ENCODE assay signal across 9 cellular contexts in genomic region chrX:31136144-31136572, GRCh38.
DNase-seq lines count a peak whose midpoint lies in the region; ATAC-seq and TF ChIP-seq lines count a peak whose summit lies in the region.
"Had no signal": no experiment of that assay in that cellular context is flagged by ENCODE, and none has a peak within 500 bp of the region (broad histone marks: within the 10 kb centered on the region; RNA-seq: fewer than 3 reads in every experiment).

No MANE protein-coding gene starts in this region.

- TF ChIP-seq EP300 in transverse colon (IDR thresholded peaks at IDR 0.05; ENCODE audit: low read depth), result no peak

- H3K27me3 ChIP-seq in DND-41 (ENCODE audit: insufficient read depth, low read length, poor library complexity) (no peaks in the 10 kb centered on the region), OCI-LY1 (ENCODE audit: insufficient read depth, low read length) (no peaks in the 10 kb centered on the region), brain microvascular endothelial cell (replicated peaks) (no peaks in the 10 kb centered on the region), SJCRH30 (no peaks in the 10 kb centered on the region), transverse colon (no peaks in the 10 kb centered on the region), WERI-Rb-1 (ENCODE audit: insufficient read depth, low read depth, severe bottlenecking) (no peaks in the 10 kb centered on the region)

- H3K27ac ChIP-seq in DND-41 (ENCODE audit: low read length) (no peak overlapping the region), OCI-LY1 (ENCODE audit: low read depth, low read length, poor library complexity, severe bottlenecking) (peak overlapping the region; percentile 77), brain microvascular endothelial cell (no peak overlapping the region), SJCRH30 (no peak overlapping the region), transverse colon (no peak overlapping the region), WERI-Rb-1 (no peak overlapping the region)

- H3K36me3 ChIP-seq in DND-41 (ENCODE audit: insufficient read depth, low read length) (no peaks in the 10 kb centered on the region), OCI-LY1 (ENCODE audit: insufficient read depth, low read length) (no peaks in the 10 kb centered on the region; the same call in 1 of the 2 replicates), brain microvascular endothelial cell (replicated peaks) (peaks cover 7% of the 10 kb centered on the region), SJCRH30 (peaks cover 10% of the 10 kb centered on the region), transverse colon (no peaks in the 10 kb centered on the region), WERI-Rb-1 (no peaks in the 10 kb centered on the region)

- intact Hi-C loops in transverse colon (cut with DNase I; ENCODE audit: low total_unique reads), result no loop called here

- H3K79me2 ChIP-seq in DND-41 (ENCODE audit: insufficient read depth, low read length), result no peaks in the 10 kb centered on the region
- no peaks in the 10 kb centered on the region for H3K79me2 ChIP-seq in OCI-LY1 (ENCODE audit: insufficient read depth, low read length)

- no peaks in the 10 kb centered on the region for H3F3A ChIP-seq in OCI-LY1 (ENCODE audit: insufficient read depth, low read length)

- TF ChIP-seq CTCF in DND-41 (IDR thresholded peaks at IDR 0.05; ENCODE audit: borderline replicate concordance, extremely low read depth, low read length, poor library complexity, severe bottlenecking) (no peak), OCI-LY1 (IDR thresholded peaks at IDR 0.05; ENCODE audit: low read length) (no peak), brain microvascular endothelial cell (IDR thresholded peaks at IDR 0.05; ENCODE audit: low read depth, low read length, missing control alignments) (no peak), transverse colon (IDR thresholded peaks at IDR 0.05) (no peak), WERI-Rb-1 (IDR thresholded peaks at IDR 0.05; ENCODE audit: low read depth, low read length) (no peak)

- no peaks in the 10 kb centered on the region for H4K20me1 ChIP-seq in DND-41 (ENCODE audit: insufficient read depth, low read length)
- H4K20me1 ChIP-seq in OCI-LY1 (ENCODE audit: insufficient read depth, low read length), result no peaks in the 10 kb centered on the region

- H3K9me3 ChIP-seq in DND-41 (ENCODE audit: insufficient read depth, low read length, severe bottlenecking) (no peaks in the 10 kb centered on the region), OCI-LY1 (ENCODE audit: low read length) (no peaks in the 10 kb centered on the region), SJCRH30 (replicated peaks) (no peaks in the 10 kb centered on the region), transverse colon (no peaks in the 10 kb centered on the region), WERI-Rb-1 (ENCODE audit: severe bottlenecking) (no peaks in the 10 kb centered on the region)

- ATAC-seq in DND-41 (ENCODE audit: insufficient read depth, low read depth) (peak; percentile 85), GM19452 (IDR thresholded peaks at IDR 0.05; ENCODE audit: unreplicated experiment) (peak; percentile 95), HG03064 (IDR thresholded peaks at IDR 0.05; ENCODE audit: low read depth, unreplicated experiment) (peak; percentile 94)

- no peak for DNase-seq in DND-41
- DNase-seq in brain microvascular endothelial cell, result no peak
- no peak for DNase-seq in SJCRH30
- DNase-seq in transverse colon, result no peak
- DNase-seq in WERI-Rb-1, result no peak
- DNase-seq: SHP77 treated with DMSO at 0.1 percent for 48 hours had no signal

- H3K9me2 ChIP-seq in OCI-LY1 (ENCODE audit: low read depth, low read length), result no peaks in the 10 kb centered on the region

- TF ChIP-seq POLR2A in transverse colon (IDR thresholded peaks at IDR 0.05), result no peak

- H3K9ac ChIP-seq in DND-41 (ENCODE audit: low read depth, low read length) (no peak overlapping the region), OCI-LY1 (ENCODE audit: low read length) (no peak overlapping the region)

- in situ Hi-C loops in brain microvascular endothelial cell (cut with HindIII; ENCODE audit: low pct_ligation_motif_present, low sequenced_read_pairs), result no loop called here
- in situ Hi-C loops in transverse colon (cut with MboI; ENCODE audit: low pct_ligation_motif_present in 1 of 4, low pct_unique_long_range_greater_than_20kb in 1 of 4, low sequenced_read_pairs in 3 of 4), result no loop called here

- H3K4me2 ChIP-seq in DND-41 (ENCODE audit: insufficient read depth, low read length), result peak overlapping the region; percentile 38; the same call in 1 of the 2 replicates
- peak overlapping the region; percentile 45 for H3K4me2 ChIP-seq in OCI-LY1 (ENCODE audit: low read length)

- H2AFZ ChIP-seq in DND-41 (ENCODE audit: low read depth, low read length) (no peak overlapping the region), OCI-LY1 (ENCODE audit: low read length) (no peak overlapping the region)

- H3K4me3 ChIP-seq in DND-41 (ENCODE audit: low read depth in 1 of 2, low read length in 2 of 2) (peak overlapping the region in 1 of 2 experiments; percentile 18; a peak in 1 of 4 replicates), OCI-LY1 (ENCODE audit: low read depth, low read length, poor library complexity, severe bottlenecking) (no peak overlapping the region), brain microvascular endothelial cell (ENCODE audit: low read depth, low read length) (no peak overlapping the region), SJCRH30 (no peak overlapping the region), transverse colon (no peak overlapping the region), WERI-Rb-1 (ENCODE audit: low read depth, low read length) (no peak overlapping the region)

- WGBS in transverse colon (ENCODE audit: low coverage in 1 of 2), 2 donors, result 66 to 90% methylated on average over 2 of the region's 2 CpGs

- H3K4me1 ChIP-seq in DND-41 (ENCODE audit: insufficient read depth, low read length) (peaks cover 16% of the 10 kb centered on the region), OCI-LY1 (ENCODE audit: insufficient read depth, low read length, severe bottlenecking) (peaks cover 16% of the 10 kb centered on the region), SJCRH30 (0 out of 2 replicates have a peak, but pooled peaks cover 3% of the 10 kb centered on the region), transverse colon (no peaks in the 10 kb centered on the region)
